ENCODE assay signal across 7 cellular contexts in the genomic region with DNA sequence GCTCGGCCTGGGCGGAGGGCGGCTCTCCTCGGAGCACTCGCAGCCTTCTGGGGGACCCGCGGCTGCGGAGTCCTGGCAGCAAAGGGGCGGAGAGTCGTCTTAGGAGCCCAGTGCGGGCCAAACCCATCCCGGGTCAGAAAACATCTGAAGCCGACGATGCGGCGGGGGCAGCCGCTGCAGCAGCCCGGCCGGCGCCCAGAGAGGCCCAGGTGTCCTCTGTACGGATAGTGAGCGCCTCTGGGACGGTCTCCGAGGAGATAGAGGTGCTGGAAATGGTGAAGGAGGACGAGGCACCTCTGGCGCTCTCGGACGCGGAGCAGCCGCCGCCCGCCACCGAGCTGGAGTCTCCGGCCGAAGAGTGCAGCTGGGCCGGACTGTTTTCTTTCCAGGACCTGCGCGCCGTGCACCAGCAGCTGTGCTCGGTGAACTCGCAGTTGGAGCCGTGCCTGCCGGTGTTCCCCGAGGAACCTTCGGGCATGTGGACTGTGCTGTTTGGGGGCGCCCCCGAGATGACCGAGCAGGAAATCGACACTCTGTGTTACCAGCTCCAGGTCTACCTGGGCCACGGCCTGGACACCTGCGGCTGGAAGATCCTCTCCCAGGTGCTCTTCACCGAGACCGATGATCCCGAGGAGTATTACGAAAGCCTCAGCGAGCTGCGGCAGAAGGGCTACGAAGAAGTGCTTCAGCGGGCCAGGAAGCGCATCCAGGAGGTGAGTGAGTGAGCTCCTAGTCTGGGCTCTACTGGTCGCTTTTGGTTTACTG. TPM values are rescaled to one million over a fixed set of nuclear protein-coding genes. Genes with fewer than 3 reads are reported as not detected.
A peak's percentile ranks its signal among the peaks of the same experiment; 100 is the strongest.
DNase-seq lines count a peak whose midpoint lies in the region; ATAC-seq and TF ChIP-seq lines count a peak whose summit lies in the region.

No MANE protein-coding gene starts in this region.

- no peaks in the 10 kb centered on the region for H3K9me3 ChIP-seq in esophagus muscularis mucosa

- ATAC-seq in GM18502 (IDR thresholded peaks at IDR 0.05; ENCODE audit: poor library complexity, unreplicated experiment) (peak; percentile 29), HG02885 (IDR thresholded peaks at IDR 0.05; ENCODE audit: poor library complexity, unreplicated experiment) (peak; percentile 29), naive B cell (ENCODE audit: low read depth in 2 of 2) (peak in 1 of 2 donors; percentile 2)

- H3K9me3 Mint-ChIP-seq in naive B cell, result no peaks in the 10 kb centered on the region

- TF ChIP-seq EP300 in esophagus muscularis mucosa (IDR thresholded peaks at IDR 0.05), result no peak

- H3K27ac ChIP-seq in esophagus muscularis mucosa (replicated peaks in 1 of 4) (peak overlapping the region; percentile 94 to 98 (median 97)), temporal lobe (ENCODE audit: low read depth, low read length) (peak overlapping the region; percentile 17)

- peak overlapping the region; percentile 84 to 97 (median 92) for H3K27ac Mint-ChIP-seq in naive B cell

- peaks cover 24 to 48% (median 33%) of the 10 kb centered on the region in 3 donors for H3K4me1 Mint-ChIP-seq in naive B cell

- H3K27me3 ChIP-seq in esophagus muscularis mucosa, result peaks cover 0 to 13% (median 0%) of the 10 kb centered on the region in 4 donors

- no peak for TF ChIP-seq POLR2A in esophagus muscularis mucosa (IDR thresholded peaks at IDR 0.05; ENCODE audit: low read depth)

- H3K4me3 ChIP-seq in esophagus muscularis mucosa, result peak overlapping the region; percentile 88 to 98 (median 92)

- TF ChIP-seq CTCF in esophagus muscularis mucosa (IDR thresholded peaks at IDR 0.05), result no peak

- peak overlapping the region; percentile 79 to 98 (median 92) for H3K4me3 Mint-ChIP-seq in naive B cell

- DNase-seq in NCI-H526 (lab: John Stamatoyannopoulos, UW), result peak; percentile 37 to 71
- peak; percentile 32 for DNase-seq in activated T-cell treated with anti-CD3 and anti-CD28 coated beads for 48 hours (ENCODE audit: low read depth)
- no peak for DNase-seq in esophagus muscularis mucosa (ENCODE audit: extremely low spot score)
- DNase-seq in naive B cell, result peak; percentile 28

- intact Hi-C loops in esophagus muscularis mucosa (cut with DNase I), result loop anchor here (10.0 kb wide), 1 partner anchor 278 kb away; a partner anchor contains a TSS

- H3K36me3 ChIP-seq in esophagus muscularis mucosa, result no peaks in the 10 kb centered on the region

- no peaks in the 10 kb centered on the region for H3K27me3 Mint-ChIP-seq in naive B cell

- WGBS in esophagus muscularis mucosa, result 1% methylated on average over 38 of the region's 61 CpGs

- H3K4me1 ChIP-seq in esophagus muscularis mucosa, result peaks cover 34 to 60% (median 55%) of the 10 kb centered on the region in 4 donors

- H3K36me3 Mint-ChIP-seq in naive B cell, result no peaks in the 10 kb centered on the region

RNA-seq across cellular contexts. Expression of a gene that starts 1.2 kb away (rescaled TPM):
- total RNA-seq in esophagus muscularis mucosa (10 to 100 TPM; 33.2 to 64.2 (median 43.2) TPM), temporal lobe (38.4 TPM)
- 1 to 10 TPM; 3.1 to 5.2 (median 4.6) TPM for polyA plus RNA-seq in naive B cell (ENCODE audit: low read depth in 6 of 6)
